Comparison of ENCODE assay signal across 26 cellular contexts in the genomic region with DNA sequence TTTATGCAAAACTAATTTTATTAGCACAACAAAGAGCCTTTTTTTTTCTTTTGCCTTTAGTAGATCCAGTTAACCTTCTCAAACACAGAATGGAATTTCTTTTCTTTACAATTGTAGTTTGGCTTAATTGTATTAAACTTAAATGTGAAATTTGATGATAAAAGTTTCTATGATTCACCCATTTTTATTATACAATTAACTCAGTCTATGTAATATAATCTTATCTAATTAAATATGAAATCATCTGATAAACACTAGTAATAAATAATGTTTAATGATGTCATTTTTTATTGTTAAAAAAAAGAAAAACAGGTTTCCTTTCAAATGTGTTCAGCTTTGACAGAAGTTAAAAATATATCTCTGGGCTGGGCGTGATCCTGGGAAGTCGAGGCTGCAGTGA.
A peak's percentile ranks its signal among the peaks of the same experiment; 100 is the strongest.
DNase-seq lines count a peak whose midpoint lies in the region; ATAC-seq, FAIRE-seq and TF ChIP-seq lines count a peak whose summit lies in the region.
"Had no signal": no experiment of that assay in that cellular context is flagged by ENCODE, and none has a peak within 500 bp of the region (broad histone marks: within the 10 kb centered on the region; RNA-seq: fewer than 3 reads in every experiment).

No MANE protein-coding gene starts in this region.

- no peak overlapping the region for H3K27ac ChIP-seq in HEK293 (ENCODE audit: extremely low read depth, low read depth, low read length)
- H3K27ac ChIP-seq: BLaER1 had no signal

- ATAC-seq in HG03460 (IDR thresholded peaks at IDR 0.05; ENCODE audit: unreplicated experiment) (no peak), GM21786 (IDR thresholded peaks at IDR 0.05; ENCODE audit: unreplicated experiment) (no peak)
- ATAC-seq: GM12878 had no signal

- no peaks in the 10 kb centered on the region for H3K36me3 ChIP-seq in HEK293 (ENCODE audit: control insufficient read depth in 2 of 2, insufficient read depth in 1 of 2, low read length in 2 of 2)
- H3K36me3 ChIP-seq: BE2C, BLaER1 had no signal

- H3K4me1 ChIP-seq in HEK293 (ENCODE audit: control insufficient read depth, insufficient read depth, low read length) = no peaks in the 10 kb centered on the region
- H3K4me1 ChIP-seq: BE2C, BLaER1 had no signal

- TF ChIP-seq CTCF in HEK293 (tag by site-specific recombination; IDR thresholded peaks at IDR 0.05) = no peak

- H3K9me3 ChIP-seq in HEK293 (ENCODE audit: control insufficient read depth, insufficient read depth, low read depth, low read length) = no peaks in the 10 kb centered on the region
- H3K9me3 ChIP-seq: BE2C, BLaER1 had no signal

- peak; percentile 58 for FAIRE-seq in endometrium (lab: Jason Lieb, UNC)
- FAIRE-seq in islet of Langerhans (lab: Jason Lieb, UNC) = peak; percentile 69
- FAIRE-seq: A204.1, GM12878, GM12892, GM18507 had no signal

- DNase-seq in SIG-M5 treated with dmso at 0.1 percent for 504 hours (lab: John Stamatoyannopoulos, UW; ENCODE audit: unreplicated experiment) = no peak
- DNase-seq: 8988T; ACHN; BE2C; C1 segment of cervical spinal cord; CD4-positive, alpha-beta memory T cell; CD4-positive, CD25-positive, alpha-beta regulatory T cell; CD8-positive, alpha-beta memory T cell; COR-L47; DMS 273 treated with DMSO at 0.1 percent for 48 hours; DMS153; DMS53; DMS79; DND-41; EL; GDM1 had no signal

- POLR2A ChIA-PET in HEK293 (lab: Yijun Ruan, JAX) = no interaction called here

- H3K4me3 ChIP-seq in HEK293 (ENCODE audit: low read depth, low read length) = no peak overlapping the region
- H3K4me3 ChIP-seq: BLaER1, GM12878 had no signal

- CTCF ChIA-PET in HEK293 (lab: Yijun Ruan, JAX) = no interaction called here

TF ChIP-seq in HEK293, 187 proteins besides CTCF, POLR2A, EP300 and RAD21:
- TF ChIP-seq, protein P1, sequence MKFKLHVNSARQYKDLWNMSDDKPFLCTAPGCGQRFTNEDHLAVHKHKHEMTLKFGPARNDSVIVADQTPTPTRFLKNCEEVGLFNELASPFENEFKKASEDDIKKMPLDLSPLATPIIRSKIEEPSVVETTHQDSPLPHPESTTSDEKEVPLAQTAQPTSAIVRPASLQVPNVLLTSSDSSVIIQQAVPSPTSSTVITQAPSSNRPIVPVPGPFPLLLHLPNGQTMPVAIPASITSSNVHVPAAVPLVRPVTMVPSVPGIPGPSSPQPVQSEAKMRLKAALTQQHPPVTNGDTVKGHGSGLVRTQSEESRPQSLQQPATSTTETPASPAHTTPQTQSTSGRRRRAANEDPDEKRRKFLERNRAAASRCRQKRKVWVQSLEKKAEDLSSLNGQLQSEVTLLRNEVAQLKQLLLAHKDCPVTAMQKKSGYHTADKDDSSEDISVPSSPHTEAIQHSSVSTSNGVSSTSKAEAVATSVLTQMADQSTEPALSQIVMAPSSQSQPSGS (tag by site-specific recombination; IDR thresholded peaks at IDR 0.05; ENCODE audit: low read depth) = peak; percentile 54; the same call in 1 of the 2 replicates
- no peak for TF ChIP-seq ZNF350 (tag by site-specific recombination; IDR thresholded peaks at IDR 0.05)
